8 cellular contexts compared by ENCODE assay signal in genomic region chr17:29617125-29617480, GRCh38. TPM values are rescaled to one million over a fixed set of nuclear protein-coding genes. Genes with fewer than 3 reads are reported as not detected.
DNase-seq lines count a peak whose midpoint lies in the region; ATAC-seq, FAIRE-seq and TF ChIP-seq lines count a peak whose summit lies in the region.

No MANE protein-coding gene starts in this region.

- ATAC-seq in HG03378 (IDR thresholded peaks at IDR 0.05; ENCODE audit: unreplicated experiment), result peak; percentile 54
- peak; percentile 68 to 70 for ATAC-seq in activated T-cell treated with anti-CD3 and anti-CD28 coated beads, Interleukin-2, amount 50 U/mL, for 4 hours
- no peak for ATAC-seq in HG03460 (IDR thresholded peaks at IDR 0.05; ENCODE audit: unreplicated experiment)

- TF ChIP-seq POLR2A in GM12891 (IDR thresholded peaks at IDR 0.05; ENCODE audit: low read depth, low read length), result no peak

- H3K4me3 Mint-ChIP-seq in activated T-cell treated with anti-CD3 and anti-CD28 coated beads, Interleukin-2, amount 50 U/mL, for 4 hours, result peak overlapping the region; percentile 80
- peak overlapping the region; percentile 53 to 80 (median 67) for H3K4me3 Mint-ChIP-seq in nephron

- H3K27ac Mint-ChIP-seq in nephron, result no peak overlapping the region

- no peaks in the 10 kb centered on the region for H3K27me3 Mint-ChIP-seq in activated T-cell treated with anti-CD3 and anti-CD28 coated beads, Interleukin-2, amount 50 U/mL, for 4 hours (ENCODE audit: low read depth)
- peaks cover 80% of the 10 kb centered on the region for H3K27me3 Mint-ChIP-seq in nephron (ENCODE audit: low read depth)

- peaks cover 41% of the 10 kb centered on the region for H3K4me1 Mint-ChIP-seq in activated T-cell treated with anti-CD3 and anti-CD28 coated beads, Interleukin-2, amount 50 U/mL, for 4 hours (ENCODE audit: low read depth)
- H3K4me1 Mint-ChIP-seq in nephron, result peaks cover 31% of the 10 kb centered on the region

- DNase-seq in GM12891 (ENCODE audit: insufficient read length, low spot score) (peak; percentile 86), NOMO-1 treated with DMSO at 0.1 percent for 48 hours (lab: John Stamatoyannopoulos, UW; ENCODE audit: unreplicated experiment) (peak; percentile 82), fibroblast of gingiva (ENCODE audit: low read depth) (peak; percentile 66)
- peak; percentile 88 for DNase-seq in activated T-cell treated with anti-CD3 and anti-CD28 coated beads, Interleukin-2, amount 50 U/mL, for 4 hours
- DNase-seq in stimulated activated naive CD4-positive, alpha-beta T cell (lab: John Stamatoyannopoulos, UW), result peak; percentile 78 to 88 (median 82)

- no peaks in the 10 kb centered on the region for H3K36me3 Mint-ChIP-seq in activated T-cell treated with anti-CD3 and anti-CD28 coated beads, Interleukin-2, amount 50 U/mL, for 4 hours (ENCODE audit: insufficient read depth)
- peaks cover 3% of the 10 kb centered on the region for H3K36me3 Mint-ChIP-seq in nephron (ENCODE audit: low read depth)

- peak; percentile 93 for FAIRE-seq in GM12891 (lab: Jason Lieb, UNC)

- peak; percentile 31 to 51 (median 39) for TF ChIP-seq CTCF in nephron (IDR thresholded peaks at IDR 0.05; ENCODE audit: unreplicated experiment in 3 of 3)

- no peaks in the 10 kb centered on the region for H3K9me3 Mint-ChIP-seq in activated T-cell treated with anti-CD3 and anti-CD28 coated beads, Interleukin-2, amount 50 U/mL, for 4 hours
- H3K9me3 Mint-ChIP-seq in nephron, result no peaks in the 10 kb centered on the region

TF ChIP-seq in GM12891, 5 proteins besides CTCF, POLR2A, EP300 and RAD21:
- no peak for TF ChIP-seq TAF1 (IDR thresholded peaks at IDR 0.05; ENCODE audit: low read depth, low read length)
- peak; percentile 9; the same call in 1 of the 2 replicates for TF ChIP-seq POU2F2 (IDR thresholded peaks at IDR 0.05; ENCODE audit: low read depth, low read length)
TF ChIP-seq in GM12891: peak in this region for 1.

RNA-seq across cellular contexts. Expression of gene CORO6, which starts 5.6 kb away (rescaled TPM):
- 1.5 TPM for polyA plus RNA-seq in GM12891 (2012; ENCODE audit: low read depth, missing spikeins)
- 10 to 100 TPM in 2 of 3 donors, 1 to 10 TPM in 1; 9.8 to 12.3 (median 11.8) TPM for total RNA-seq in activated T-cell treated with anti-CD3 and anti-CD28 coated beads, Interleukin-2, amount 50 U/mL, for 4 hours

RNA-seq across cellular contexts. Expression of gene ANKRD13B, which starts 24.2 kb away (rescaled TPM):
- polyA plus RNA-seq in GM12891 (2012; ENCODE audit: low read depth, missing spikeins), result 1.4 TPM
- 10 to 100 TPM; 33.3 to 40.7 (median 40.4) TPM for total RNA-seq in activated T-cell treated with anti-CD3 and anti-CD28 coated beads, Interleukin-2, amount 50 U/mL, for 4 hours

RNA-seq across cellular contexts. Expression of gene GIT1, which starts 27.7 kb away (rescaled TPM):
- polyA plus RNA-seq in GM12891 (2012; ENCODE audit: low read depth, missing spikeins), result 13.2 TPM
- 10 to 100 TPM; 79.3 to 91.3 (median 90.8) TPM for total RNA-seq in activated T-cell treated with anti-CD3 and anti-CD28 coated beads, Interleukin-2, amount 50 U/mL, for 4 hours

RNA-seq across cellular contexts. Expression of gene TP53I13, which starts 48.6 kb away (rescaled TPM):
- 12.4 TPM for polyA plus RNA-seq in GM12891 (2012; ENCODE audit: low read depth, missing spikeins)
- total RNA-seq in activated T-cell treated with anti-CD3 and anti-CD28 coated beads, Interleukin-2, amount 50 U/mL, for 4 hours, result 10 to 100 TPM; 40.9 to 53.9 (median 42.1) TPM

RNA-seq across cellular contexts. Expression of gene ABHD15, which starts 50.3 kb away (rescaled TPM):
- 1.9 TPM for polyA plus RNA-seq in GM12891 (2012; ENCODE audit: low read depth, missing spikeins)
- total RNA-seq in activated T-cell treated with anti-CD3 and anti-CD28 coated beads, Interleukin-2, amount 50 U/mL, for 4 hours, result 10 to 100 TPM in 1 of 3 donors, 1 to 10 TPM in 2; 7.6 to 10.6 (median 9.9) TPM
